ENCODE assay signal across 9 cellular contexts in genomic region chr1:19096036-19096833, GRCh38.
DNase-seq lines count a peak whose midpoint lies in the region; ATAC-seq and TF ChIP-seq lines count a peak whose summit lies in the region.
"Had no signal": no experiment of that assay in that cellular context is flagged by ENCODE, and none has a peak within 500 bp of the region (broad histone marks: within the 10 kb centered on the region; RNA-seq: fewer than 3 reads in every experiment).

No MANE protein-coding gene starts in this region.

- 46% methylated on average over 5 of the region's 7 CpGs for WGBS in right lobe of liver (ENCODE audit: insufficient coverage, low coverage, low lambda C conversion rate, missing lambda C conversion rate)

- H3K36me3 ChIP-seq in breast epithelium (peaks cover 35% of the 10 kb centered on the region), right lobe of liver (peaks cover 11 to 100% (median 49%) of the 10 kb centered on the region in 4 donors)

- ATAC-seq in right lobe of liver (peak; percentile 87 to 92 (median 89)), GM21447 (IDR thresholded peaks at IDR 0.05; ENCODE audit: unreplicated experiment) (no peak), HG03196 (IDR thresholded peaks at IDR 0.05; ENCODE audit: unreplicated experiment) (no peak)
- ATAC-seq in activated T-cell treated with anti-CD3 and anti-CD28 coated beads, Interleukin-2, amount 50 U/mL, for 4 hours, result no peak

- H3K4me3 Mint-ChIP-seq in activated T-cell treated with anti-CD3 and anti-CD28 coated beads, Interleukin-2, amount 50 U/mL, for 4 hours, result no peak overlapping the region
- H3K4me3 Mint-ChIP-seq: activated naive CD8-positive, alpha-beta T cell had no signal

- no peaks in the 10 kb centered on the region for H3K9me3 Mint-ChIP-seq in activated T-cell treated with anti-CD3 and anti-CD28 coated beads, Interleukin-2, amount 50 U/mL, for 4 hours

- H3K27ac ChIP-seq in breast epithelium, result no peak overlapping the region
- no peak overlapping the region for H3K27ac ChIP-seq in right lobe of liver

- H3K4me1 ChIP-seq in breast epithelium, result no peaks in the 10 kb centered on the region
- peaks cover 0 to 12% (median 5%) of the 10 kb centered on the region in 4 donors for H3K4me1 ChIP-seq in right lobe of liver

- peak; percentile 57 for DNase-seq in AG20443 (ENCODE audit: low spot score)
- peak; percentile 84 for DNase-seq in HT-29 (ENCODE audit: low spot score)
- DNase-seq in breast epithelium (ENCODE audit: low spot score in 2 of 2), result peak in 1 of 2 donors; percentile 75
- peak in 1 of 3 donors; percentile 58 for DNase-seq in right lobe of liver
- no peak for DNase-seq in NCI-H1048 (lab: John Stamatoyannopoulos, UW)
- no peak for DNase-seq in activated T-cell treated with anti-CD3 and anti-CD28 coated beads, Interleukin-2, amount 50 U/mL, for 4 hours

- no peaks in the 10 kb centered on the region for H3K27me3 ChIP-seq in breast epithelium
- H3K27me3 ChIP-seq in right lobe of liver, result no peaks in the 10 kb centered on the region

- H3K9me3 ChIP-seq in breast epithelium (no peaks in the 10 kb centered on the region), right lobe of liver (no peaks in the 10 kb centered on the region)

- intact Hi-C loops in breast epithelium (cut with DNase I; ENCODE audit: low total_unique reads), result loop anchor here (5.0 to 10.0 kb wide), 2 partner anchors 239 to 1264 kb away; no protein-coding TSS in a partner anchor
- intact Hi-C loops in right lobe of liver (cut with DNase I), result loop anchor here in 1 of 2 donors (10.0 kb wide), 1 partner anchor 181 kb away; no protein-coding TSS in a partner anchor

- H3K27me3 Mint-ChIP-seq in activated T-cell treated with anti-CD3 and anti-CD28 coated beads, Interleukin-2, amount 50 U/mL, for 4 hours (ENCODE audit: low read depth), result no peaks in the 10 kb centered on the region
- H3K27me3 Mint-ChIP-seq: activated naive CD8-positive, alpha-beta T cell had no signal

- H3K36me3 Mint-ChIP-seq in activated T-cell treated with anti-CD3 and anti-CD28 coated beads, Interleukin-2, amount 50 U/mL, for 4 hours (ENCODE audit: insufficient read depth), result peaks cover 70% of the 10 kb centered on the region

- H3K4me1 Mint-ChIP-seq in activated T-cell treated with anti-CD3 and anti-CD28 coated beads, Interleukin-2, amount 50 U/mL, for 4 hours (ENCODE audit: low read depth), result no peaks in the 10 kb centered on the region

- no peak overlapping the region for H3K4me3 ChIP-seq in breast epithelium
- no peak overlapping the region for H3K4me3 ChIP-seq in right lobe of liver

- TF ChIP-seq CTCF in breast epithelium (IDR thresholded peaks at IDR 0.05) (peak; percentile 23 to 70 (median 54)), right lobe of liver (IDR thresholded peaks at IDR 0.05) (peak; percentile 47 to 67 (median 64))

- TF ChIP-seq POLR2A in breast epithelium (IDR thresholded peaks at IDR 0.05) (no peak), right lobe of liver (IDR thresholded peaks at IDR 0.05) (no peak)

Comparison
In these comparisons a context has a peak if more than half of its experiments do, and no peak if none do; other contexts are left out.
1. DNase-seq: peak in AG20443 (single experiment) and HT-29 (single experiment); none in NCI-H1048 (single experiment) and activated T-cell treated with anti-CD3 and anti-CD28 coated beads, Interleukin-2, amount 50 U/mL, for 4 hours (single experiment).
2. ATAC-seq: peak in right lobe of liver (4 of 4); none in GM21447 (single experiment), activated T-cell treated with anti-CD3 and anti-CD28 coated beads, Interleukin-2, amount 50 U/mL, for 4 hours (0 of 2) and HG03196 (single experiment).